1 cellular context compared by ENCODE assay signal in the genomic region with DNA sequence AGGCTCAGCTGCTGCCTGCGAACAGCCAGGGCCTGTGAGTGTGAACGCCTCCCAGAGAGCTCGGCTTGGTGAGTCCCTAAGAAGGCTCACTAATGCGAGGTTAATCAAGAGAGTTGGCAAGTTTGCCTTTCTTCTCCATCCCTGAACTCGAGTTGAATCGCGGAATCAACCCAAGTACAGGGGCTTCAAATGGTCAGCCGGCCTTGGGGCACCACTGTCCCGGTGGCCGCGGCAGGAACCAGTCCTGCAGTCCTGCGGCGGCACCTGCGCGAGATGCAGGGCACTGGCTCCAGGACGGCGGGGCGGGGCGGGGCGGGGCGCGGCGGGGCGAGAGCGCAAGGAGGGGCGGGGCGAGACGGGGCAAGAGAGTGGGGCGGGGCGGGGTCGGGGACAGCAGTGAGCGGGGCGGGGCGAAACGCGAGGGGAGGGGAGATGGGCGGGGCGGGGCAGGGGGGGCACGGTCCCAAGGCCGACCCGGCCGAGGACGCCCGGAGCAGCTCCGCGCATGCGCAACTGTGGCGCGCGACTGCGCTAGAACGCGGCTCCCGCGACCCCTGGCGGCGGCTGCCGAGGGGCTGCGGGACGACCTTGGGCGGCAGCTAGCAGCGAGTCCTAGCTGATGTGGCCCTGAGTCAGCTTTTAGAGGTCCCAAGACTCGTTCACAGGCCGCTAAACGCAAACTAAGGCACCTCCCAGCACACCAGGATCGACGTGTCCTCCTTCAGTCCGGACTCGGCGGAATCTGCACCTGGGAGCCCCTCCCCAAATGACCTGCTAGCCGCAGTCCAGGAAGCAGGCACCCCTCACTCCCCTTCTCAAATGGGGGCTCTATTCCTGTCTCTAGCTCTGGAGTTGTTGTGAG.
TF ChIP-seq lines count a peak whose summit lies in the region.

No MANE protein-coding gene starts in this region.

TF ChIP-seq in HepG2, 621 proteins besides CTCF, POLR2A, EP300 and RAD21 (continued from another document and continues in another):
- 0 out of 2 replicates have a peak, but pooled peaks have one; percentile 22 for TF ChIP-seq HOXA5 (CRISPR knock-in tag; IDR thresholded peaks at IDR 0.05)
- no peak for TF ChIP-seq BHLHE40 (IDR thresholded peaks at IDR 0.05; ENCODE audit: low read length)
- TF ChIP-seq AHR (CRISPR knock-in tag; IDR thresholded peaks at IDR 0.05): no peak
- no peak for TF ChIP-seq ZEB1 (IDR thresholded peaks at IDR 0.05; ENCODE audit: insufficient replicate concordance, low read depth)
- no peak for TF ChIP-seq ZSCAN12 (CRISPR knock-in tag; IDR thresholded peaks at IDR 0.05)
- no peak; the same call in 1 of the 2 replicates for TF ChIP-seq ZNF773 (CRISPR knock-in tag; IDR thresholded peaks at IDR 0.05; ENCODE audit: borderline replicate concordance)
- TF ChIP-seq NR3C1 (CRISPR knock-in tag; IDR thresholded peaks at IDR 0.05): no peak
- TF ChIP-seq NAIF1 (CRISPR knock-in tag; IDR thresholded peaks at IDR 0.05; ENCODE audit: borderline replicate concordance): no peak
- no peak for TF ChIP-seq WIZ (CRISPR knock-in tag; IDR thresholded peaks at IDR 0.05)
- TF ChIP-seq, protein P1, sequence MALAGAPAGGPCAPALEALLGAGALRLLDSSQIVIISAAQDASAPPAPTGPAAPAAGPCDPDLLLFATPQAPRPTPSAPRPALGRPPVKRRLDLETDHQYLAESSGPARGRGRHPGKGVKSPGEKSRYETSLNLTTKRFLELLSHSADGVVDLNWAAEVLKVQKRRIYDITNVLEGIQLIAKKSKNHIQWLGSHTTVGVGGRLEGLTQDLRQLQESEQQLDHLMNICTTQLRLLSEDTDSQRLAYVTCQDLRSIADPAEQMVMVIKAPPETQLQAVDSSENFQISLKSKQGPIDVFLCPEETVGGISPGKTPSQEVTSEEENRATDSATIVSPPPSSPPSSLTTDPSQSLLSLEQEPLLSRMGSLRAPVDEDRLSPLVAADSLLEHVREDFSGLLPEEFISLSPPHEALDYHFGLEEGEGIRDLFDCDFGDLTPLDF (CRISPR knock-in tag; IDR thresholded peaks at IDR 0.05): no peak
- TF ChIP-seq MBD4 (IDR thresholded peaks at IDR 0.05; ENCODE audit: borderline replicate concordance, low read length): no peak
- TF ChIP-seq NFE2L1 (CRISPR knock-in tag; IDR thresholded peaks at IDR 0.05; ENCODE audit: borderline replicate concordance): no peak
- TF ChIP-seq, protein P2, sequence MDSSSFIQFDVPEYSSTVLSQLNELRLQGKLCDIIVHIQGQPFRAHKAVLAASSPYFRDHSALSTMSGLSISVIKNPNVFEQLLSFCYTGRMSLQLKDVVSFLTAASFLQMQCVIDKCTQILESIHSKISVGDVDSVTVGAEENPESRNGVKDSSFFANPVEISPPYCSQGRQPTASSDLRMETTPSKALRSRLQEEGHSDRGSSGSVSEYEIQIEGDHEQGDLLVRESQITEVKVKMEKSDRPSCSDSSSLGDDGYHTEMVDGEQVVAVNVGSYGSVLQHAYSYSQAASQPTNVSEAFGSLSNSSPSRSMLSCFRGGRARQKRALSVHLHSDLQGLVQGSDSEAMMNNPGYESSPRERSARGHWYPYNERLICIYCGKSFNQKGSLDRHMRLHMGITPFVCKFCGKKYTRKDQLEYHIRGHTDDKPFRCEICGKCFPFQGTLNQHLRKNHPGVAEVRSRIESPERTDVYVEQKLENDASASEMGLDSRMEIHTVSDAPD (CRISPR knock-in tag; IDR thresholded peaks at IDR 0.05): no peak
- no peak for TF ChIP-seq ZNF260 (CRISPR knock-in tag; IDR thresholded peaks at IDR 0.05; ENCODE audit: borderline replicate concordance, low read depth)
- TF ChIP-seq SIX1 (CRISPR knock-in tag; IDR thresholded peaks at IDR 0.05; ENCODE audit: borderline replicate concordance): no peak
- TF ChIP-seq, protein P3, sequence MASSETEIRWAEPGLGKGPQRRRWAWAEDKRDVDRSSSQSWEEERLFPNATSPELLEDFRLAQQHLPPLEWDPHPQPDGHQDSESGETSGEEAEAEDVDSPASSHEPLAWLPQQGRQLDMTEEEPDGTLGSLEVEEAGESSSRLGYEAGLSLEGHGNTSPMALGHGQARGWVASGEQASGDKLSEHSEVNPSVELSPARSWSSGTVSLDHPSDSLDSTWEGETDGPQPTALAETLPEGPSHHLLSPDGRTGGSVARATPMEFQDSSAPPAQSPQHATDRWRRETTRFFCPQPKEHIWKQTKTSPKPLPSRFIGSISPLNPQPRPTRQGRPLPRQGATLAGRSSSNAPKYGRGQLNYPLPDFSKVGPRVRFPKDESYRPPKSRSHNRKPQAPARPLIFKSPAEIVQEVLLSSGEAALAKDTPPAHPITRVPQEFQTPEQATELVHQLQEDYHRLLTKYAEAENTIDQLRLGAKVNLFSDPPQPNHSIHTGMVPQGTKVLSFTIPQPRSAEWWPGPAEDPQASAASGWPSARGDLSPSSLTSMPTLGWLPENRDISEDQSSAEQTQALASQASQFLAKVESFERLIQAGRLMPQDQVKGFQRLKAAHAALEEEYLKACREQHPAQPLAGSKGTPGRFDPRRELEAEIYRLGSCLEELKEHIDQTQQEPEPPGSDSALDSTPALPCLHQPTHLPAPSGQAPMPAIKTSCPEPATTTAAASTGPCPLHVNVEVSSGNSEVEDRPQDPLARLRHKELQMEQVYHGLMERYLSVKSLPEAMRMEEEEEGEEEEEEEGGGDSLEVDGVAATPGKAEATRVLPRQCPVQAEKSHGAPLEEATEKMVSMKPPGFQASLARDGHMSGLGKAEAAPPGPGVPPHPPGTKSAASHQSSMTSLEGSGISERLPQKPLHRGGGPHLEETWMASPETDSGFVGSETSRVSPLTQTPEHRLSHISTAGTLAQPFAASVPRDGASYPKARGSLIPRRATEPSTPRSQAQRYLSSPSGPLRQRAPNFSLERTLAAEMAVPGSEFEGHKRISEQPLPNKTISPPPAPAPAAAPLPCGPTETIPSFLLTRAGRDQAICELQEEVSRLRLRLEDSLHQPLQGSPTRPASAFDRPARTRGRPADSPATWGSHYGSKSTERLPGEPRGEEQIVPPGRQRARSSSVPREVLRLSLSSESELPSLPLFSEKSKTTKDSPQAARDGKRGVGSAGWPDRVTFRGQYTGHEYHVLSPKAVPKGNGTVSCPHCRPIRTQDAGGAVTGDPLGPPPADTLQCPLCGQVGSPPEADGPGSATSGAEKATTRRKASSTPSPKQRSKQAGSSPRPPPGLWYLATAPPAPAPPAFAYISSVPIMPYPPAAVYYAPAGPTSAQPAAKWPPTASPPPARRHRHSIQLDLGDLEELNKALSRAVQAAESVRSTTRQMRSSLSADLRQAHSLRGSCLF (CRISPR knock-in tag; IDR thresholded peaks at IDR 0.05; ENCODE audit: borderline replicate concordance): no peak
- no peak for TF ChIP-seq GLI4 (CRISPR knock-in tag; IDR thresholded peaks at IDR 0.05; ENCODE audit: borderline replicate concordance)
- TF ChIP-seq, protein P4, sequence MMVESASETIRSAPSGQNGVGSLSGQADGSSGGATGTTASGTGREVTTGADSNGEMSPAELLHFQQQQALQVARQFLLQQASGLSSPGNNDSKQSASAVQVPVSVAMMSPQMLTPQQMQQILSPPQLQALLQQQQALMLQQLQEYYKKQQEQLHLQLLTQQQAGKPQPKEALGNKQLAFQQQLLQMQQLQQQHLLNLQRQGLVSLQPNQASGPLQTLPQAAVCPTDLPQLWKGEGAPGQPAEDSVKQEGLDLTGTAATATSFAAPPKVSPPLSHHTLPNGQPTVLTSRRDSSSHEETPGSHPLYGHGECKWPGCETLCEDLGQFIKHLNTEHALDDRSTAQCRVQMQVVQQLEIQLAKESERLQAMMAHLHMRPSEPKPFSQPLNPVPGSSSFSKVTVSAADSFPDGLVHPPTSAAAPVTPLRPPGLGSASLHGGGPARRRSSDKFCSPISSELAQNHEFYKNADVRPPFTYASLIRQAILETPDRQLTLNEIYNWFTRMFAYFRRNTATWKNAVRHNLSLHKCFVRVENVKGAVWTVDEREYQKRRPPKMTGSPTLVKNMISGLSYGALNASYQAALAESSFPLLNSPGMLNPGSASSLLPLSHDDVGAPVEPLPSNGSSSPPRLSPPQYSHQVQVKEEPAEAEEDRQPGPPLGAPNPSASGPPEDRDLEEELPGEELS (CRISPR knock-in tag; IDR thresholded peaks at IDR 0.05): no peak
- no peak for TF ChIP-seq FOXP1 (IDR thresholded peaks at IDR 0.05)
- no peak for TF ChIP-seq FOXP1 (CRISPR knock-in tag; IDR thresholded peaks at IDR 0.05)
- TF ChIP-seq GABPB1 (CRISPR knock-in tag; IDR thresholded peaks at IDR 0.05): peak; percentile 64; the same call in 1 of the 2 replicates
- TF ChIP-seq ZNF333 (CRISPR knock-in tag; IDR thresholded peaks at IDR 0.05; ENCODE audit: borderline replicate concordance): no peak
- TF ChIP-seq ZC3H13 (CRISPR knock-in tag; IDR thresholded peaks at IDR 0.05): no peak
- TF ChIP-seq ZC3H4 (CRISPR knock-in tag; IDR thresholded peaks at IDR 0.05; ENCODE audit: borderline replicate concordance): no peak
- TF ChIP-seq ZNF543 (CRISPR knock-in tag; IDR thresholded peaks at IDR 0.05): no peak
- TF ChIP-seq POGZ (CRISPR knock-in tag; IDR thresholded peaks at IDR 0.05): peak; percentile 55
- no peak for TF ChIP-seq ZNF382 (CRISPR knock-in tag; IDR thresholded peaks at IDR 0.05; ENCODE audit: borderline replicate concordance)
- TF ChIP-seq CBX1 (IDR thresholded peaks at IDR 0.05; ENCODE audit: low read depth): no peak
- peak; percentile 78 to 87 for TF ChIP-seq MAFK (conservative IDR thresholded peaks at IDR 0.05 in 1 of 2, IDR thresholded peaks at IDR 0.05 in 1 of 2; ENCODE audit: low read length in 2 of 2)
- no peak for TF ChIP-seq ZNF24 (IDR thresholded peaks at IDR 0.05)
- no peak for TF ChIP-seq ESRRA (CRISPR knock-in tag; IDR thresholded peaks at IDR 0.05; ENCODE audit: low read depth)
- TF ChIP-seq, protein P5, sequence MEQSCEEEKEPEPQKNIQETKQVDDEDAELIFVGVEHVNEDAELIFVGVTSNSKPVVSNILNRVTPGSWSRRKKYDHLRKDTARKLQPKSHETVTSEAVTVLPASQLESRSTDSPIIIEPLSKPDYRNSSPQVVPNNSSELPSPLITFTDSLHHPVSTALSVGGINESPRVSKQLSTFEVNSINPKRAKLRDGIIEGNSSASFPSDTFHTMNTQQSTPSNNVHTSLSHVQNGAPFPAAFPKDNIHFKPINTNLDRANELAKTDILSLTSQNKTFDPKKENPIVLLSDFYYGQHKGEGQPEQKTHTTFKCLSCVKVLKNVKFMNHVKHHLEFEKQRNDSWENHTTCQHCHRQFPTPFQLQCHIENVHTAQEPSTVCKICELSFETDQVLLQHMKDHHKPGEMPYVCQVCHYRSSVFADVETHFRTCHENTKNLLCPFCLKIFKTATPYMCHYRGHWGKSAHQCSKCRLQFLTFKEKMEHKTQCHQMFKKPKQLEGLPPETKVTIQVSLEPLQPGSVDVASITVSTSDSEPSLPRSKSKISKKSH (CRISPR knock-in tag; IDR thresholded peaks at IDR 0.05; ENCODE audit: borderline replicate concordance): no peak
- TF ChIP-seq, protein P6, sequence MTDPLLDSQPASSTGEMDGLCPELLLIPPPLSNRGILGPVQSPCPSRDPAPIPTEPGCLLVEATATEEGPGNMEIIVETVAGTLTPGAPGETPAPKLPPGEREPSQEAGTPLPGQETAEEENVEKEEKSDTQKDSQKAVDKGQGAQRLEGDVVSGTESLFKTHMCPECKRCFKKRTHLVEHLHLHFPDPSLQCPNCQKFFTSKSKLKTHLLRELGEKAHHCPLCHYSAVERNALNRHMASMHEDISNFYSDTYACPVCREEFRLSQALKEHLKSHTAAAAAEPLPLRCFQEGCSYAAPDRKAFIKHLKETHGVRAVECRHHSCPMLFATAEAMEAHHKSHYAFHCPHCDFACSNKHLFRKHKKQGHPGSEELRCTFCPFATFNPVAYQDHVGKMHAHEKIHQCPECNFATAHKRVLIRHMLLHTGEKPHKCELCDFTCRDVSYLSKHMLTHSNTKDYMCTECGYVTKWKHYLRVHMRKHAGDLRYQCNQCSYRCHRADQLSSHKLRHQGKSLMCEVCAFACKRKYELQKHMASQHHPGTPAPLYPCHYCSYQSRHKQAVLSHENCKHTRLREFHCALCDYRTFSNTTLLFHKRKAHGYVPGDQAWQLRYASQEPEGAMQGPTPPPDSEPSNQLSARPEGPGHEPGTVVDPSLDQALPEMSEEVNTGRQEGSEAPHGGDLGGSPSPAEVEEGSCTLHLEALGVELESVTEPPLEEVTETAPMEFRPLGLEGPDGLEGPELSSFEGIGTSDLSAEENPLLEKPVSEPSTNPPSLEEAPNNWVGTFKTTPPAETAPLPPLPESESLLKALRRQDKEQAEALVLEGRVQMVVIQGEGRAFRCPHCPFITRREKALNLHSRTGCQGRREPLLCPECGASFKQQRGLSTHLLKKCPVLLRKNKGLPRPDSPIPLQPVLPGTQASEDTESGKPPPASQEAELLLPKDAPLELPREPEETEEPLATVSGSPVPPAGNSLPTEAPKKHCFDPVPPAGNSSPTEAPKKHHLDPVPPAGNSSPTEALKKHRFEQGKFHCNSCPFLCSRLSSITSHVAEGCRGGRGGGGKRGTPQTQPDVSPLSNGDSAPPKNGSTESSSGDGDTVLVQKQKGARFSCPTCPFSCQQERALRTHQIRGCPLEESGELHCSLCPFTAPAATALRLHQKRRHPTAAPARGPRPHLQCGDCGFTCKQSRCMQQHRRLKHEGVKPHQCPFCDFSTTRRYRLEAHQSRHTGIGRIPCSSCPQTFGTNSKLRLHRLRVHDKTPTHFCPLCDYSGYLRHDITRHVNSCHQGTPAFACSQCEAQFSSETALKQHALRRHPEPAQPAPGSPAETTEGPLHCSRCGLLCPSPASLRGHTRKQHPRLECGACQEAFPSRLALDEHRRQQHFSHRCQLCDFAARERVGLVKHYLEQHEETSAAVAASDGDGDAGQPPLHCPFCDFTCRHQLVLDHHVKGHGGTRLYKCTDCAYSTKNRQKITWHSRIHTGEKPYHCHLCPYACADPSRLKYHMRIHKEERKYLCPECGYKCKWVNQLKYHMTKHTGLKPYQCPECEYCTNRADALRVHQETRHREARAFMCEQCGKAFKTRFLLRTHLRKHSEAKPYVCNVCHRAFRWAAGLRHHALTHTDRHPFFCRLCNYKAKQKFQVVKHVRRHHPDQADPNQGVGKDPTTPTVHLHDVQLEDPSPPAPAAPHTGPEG (CRISPR knock-in tag; IDR thresholded peaks at IDR 0.05): no peak
- TF ChIP-seq, protein P7, sequence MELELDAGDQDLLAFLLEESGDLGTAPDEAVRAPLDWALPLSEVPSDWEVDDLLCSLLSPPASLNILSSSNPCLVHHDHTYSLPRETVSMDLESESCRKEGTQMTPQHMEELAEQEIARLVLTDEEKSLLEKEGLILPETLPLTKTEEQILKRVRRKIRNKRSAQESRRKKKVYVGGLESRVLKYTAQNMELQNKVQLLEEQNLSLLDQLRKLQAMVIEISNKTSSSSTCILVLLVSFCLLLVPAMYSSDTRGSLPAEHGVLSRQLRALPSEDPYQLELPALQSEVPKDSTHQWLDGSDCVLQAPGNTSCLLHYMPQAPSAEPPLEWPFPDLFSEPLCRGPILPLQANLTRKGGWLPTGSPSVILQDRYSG (CRISPR knock-in tag; IDR thresholded peaks at IDR 0.05): no peak
- TF ChIP-seq GTF2F1 (IDR thresholded peaks at IDR 0.05; ENCODE audit: low read length): no peak
